In genomic region chr7:416761-417624, GRCh38 we compare ENCODE assay signal across 17 cellular contexts.
"Had no signal": no experiment of that assay in that cellular context is flagged by ENCODE, and none has a peak within 500 bp of the region (broad histone marks: within the 10 kb centered on the region; RNA-seq: fewer than 3 reads in every experiment).

No MANE protein-coding gene starts in this region.

- FAIRE-seq: frontal cortex, TTC549 had no signal

- H3K27me3 ChIP-seq: tibial nerve had no signal

- H3K4me3 ChIP-seq: heart left ventricle, psoas muscle, tibial nerve had no signal

- ATAC-seq: activated CD8-positive, alpha-beta T cell treated with anti-CD3 and anti-CD28 coated beads, Interleukin-2, amount 10 ng/mL, durations not matched to agents 7 days and 5 days; heart left ventricle; psoas muscle; stimulated activated effector memory CD8-positive, alpha-beta T cell treated with anti-CD3 and anti-CD28 coated beads, Interleukin-12 subunit alpha, Interleukin-12 subunit beta, amount 100 ng/mL, for 72 hours; WTC11 had no signal

- H3K27ac ChIP-seq: heart left ventricle, psoas muscle, tibial nerve had no signal

- H3K36me3 ChIP-seq: heart left ventricle, tibial nerve had no signal

- DNase-seq: activated CD4-positive, alpha-beta T cell treated with anti-CD3 and anti-CD28 coated beads, Interleukin-2, amount 10 ng/mL, durations not matched to agents 24 days and 14 days; activated CD8-positive, alpha-beta T cell treated with anti-CD3 and anti-CD28 coated beads, Interleukin-2, amount 10 ng/mL, durations not matched to agents 7 days and 5 days; activated naive CD8-positive, alpha-beta T cell treated with anti-CD3 and anti-CD28 coated beads for 36 hours; anterior cingulate cortex; effector memory CD4-positive, alpha-beta T cell; mesenchymal stem cell; occipital lobe; stimulated activated CD4-positive, alpha-beta T cell treated with anti-CD3 and anti-CD28 coated beads, Interleukin-12 subunit alpha, Interleukin-12 subunit beta, amount 100 ng/mL, for 4 hours; stimulated activated CD4-positive, alpha-beta T cell treated with anti-CD3 and anti-CD28 coated beads, Interleukin-2, amount 100 ng/mL, for 24 hours; SW 1271 had no signal

- H3K4me1 ChIP-seq: heart left ventricle, psoas muscle, tibial nerve had no signal
